Comparison of ENCODE assay signal across 17 cellular contexts in genomic region chr14:30532264-30532663, GRCh38. TPM values are rescaled to one million over a fixed set of nuclear protein-coding genes. Genes with fewer than 3 reads are reported as not detected.
DNase-seq lines count a peak whose midpoint lies in the region; ATAC-seq, FAIRE-seq and TF ChIP-seq lines count a peak whose summit lies in the region.
"Had no signal": no experiment of that assay in that cellular context is flagged by ENCODE, and none has a peak within 500 bp of the region (broad histone marks: within the 10 kb centered on the region; RNA-seq: fewer than 3 reads in every experiment).

No MANE protein-coding gene starts in this region.

- H3K4me1 ChIP-seq in pancreas, result no peaks in the 10 kb centered on the region

- ATAC-seq in pancreas (no peak), HG03025 (IDR thresholded peaks at IDR 0.05; ENCODE audit: low FRiP score, unreplicated experiment) (no peak), HG03432 (IDR thresholded peaks at IDR 0.05; ENCODE audit: unreplicated experiment) (no peak)

- FAIRE-seq in pancreas (lab: Jason Lieb, UNC), result peak; percentile 53
- FAIRE-seq: D721Med, H54 had no signal

- in situ Hi-C loops in ACHN (cut with HindIII; ENCODE audit: low pct_ligation_motif_present, low pct_unique_long_range_greater_than_20kb, low sequenced_read_pairs), result no loop called here

- no peaks in the 10 kb centered on the region for H3K27me3 ChIP-seq in pancreas

- H3K4me3 ChIP-seq in cardiac fibroblast (replicated peaks in 1 of 2; ENCODE audit: low read depth in 2 of 2, low read length in 2 of 2) (no peak overlapping the region), fibroblast of villous mesenchyme (ENCODE audit: low read depth, low read length) (no peak overlapping the region), pancreas (no peak overlapping the region)

- DNase-seq in MV-4-11 (lab: John Stamatoyannopoulos, UW), result peak; percentile 5
- DNase-seq in cardiac fibroblast (ENCODE audit: low read depth in 2 of 2), result peak; percentile 4 to 11
- peak; percentile 10 for DNase-seq in fibroblast of villous mesenchyme (ENCODE audit: low read depth)
- no peak for DNase-seq in pancreas
- no peak for DNase-seq in ACHN
- DNase-seq: AML-193, DMS79 treated with DMSO at 0.1 percent for 48 hours, MM.1S, NCI-H1105 treated with DMSO at 0.1 percent for 48 hours, NCI-H1694, NCI-H510A treated with DMSO at 0.1 percent for 48 hours, NCI-H82 had no signal

- no peaks in the 10 kb centered on the region for H3K36me3 ChIP-seq in pancreas

- H3K9me3 ChIP-seq in pancreas, result no peaks in the 10 kb centered on the region

- TF ChIP-seq CTCF in cardiac fibroblast (IDR thresholded peaks at IDR 0.05; ENCODE audit: low read depth, low read length), result no peak
- no peak for TF ChIP-seq CTCF in fibroblast of villous mesenchyme (IDR thresholded peaks at IDR 0.05; ENCODE audit: insufficient read depth, low read depth, low read length)
- TF ChIP-seq CTCF in pancreas (IDR thresholded peaks at IDR 0.05), result no peak

- no peak overlapping the region for H3K27ac ChIP-seq in pancreas
- H3K27ac ChIP-seq: C4-2B had no signal

- WGBS in pancreas, 2 donors, result 44 to 49% methylated on average over 5 of the region's 5 CpGs

- intact Hi-C loops in pancreas (cut with DNase I), result no loop called here

RNA-seq across cellular contexts. Expression of gene G2E3, which starts 26.7 kb away (rescaled TPM):
- 13.9 and 38.4 TPM in 2 replicates for total RNA-seq in fibroblast of villous mesenchyme
- 1 to 10 TPM; 5.2 to 9.5 (median 7.0) TPM for total RNA-seq in pancreas
- 1 to 10 TPM; 1.9 to 3.9 TPM for polyA plus RNA-seq in pancreas

Comparison
In these comparisons a context has a peak if more than half of its experiments do, and no peak if none do; other contexts are left out.
1. DNase-seq: peak in MV-4-11 (single experiment), cardiac fibroblast (2 of 2) and fibroblast of villous mesenchyme (single experiment); none in pancreas (0 of 6) and ACHN (single experiment).